1 cellular context compared by ENCODE assay signal in the genomic region with DNA sequence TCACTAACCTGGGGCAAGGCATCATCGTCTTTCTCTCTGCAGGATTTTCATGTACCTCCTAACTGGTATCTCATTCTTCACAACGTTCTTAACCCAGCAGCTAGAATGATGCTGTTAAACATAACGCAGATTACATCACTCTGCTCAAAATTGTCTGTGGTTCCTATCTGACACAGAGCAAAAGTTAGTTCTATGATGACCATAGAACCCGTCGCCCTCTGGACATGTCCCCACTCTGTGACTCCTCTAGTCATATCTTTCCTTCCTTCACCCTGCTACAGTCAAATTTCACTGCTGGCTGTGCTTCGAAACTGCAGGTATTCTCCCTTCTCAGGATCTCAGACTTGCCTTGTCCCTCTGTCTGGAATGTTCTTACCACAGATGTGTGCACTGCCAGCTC.
TF ChIP-seq lines count a peak whose summit lies in the region.

No MANE protein-coding gene starts in this region.

TF ChIP-seq in GM12878, 131 proteins besides CTCF, POLR2A, EP300 and RAD21 (continued from another document):
- TF ChIP-seq, protein P1, sequence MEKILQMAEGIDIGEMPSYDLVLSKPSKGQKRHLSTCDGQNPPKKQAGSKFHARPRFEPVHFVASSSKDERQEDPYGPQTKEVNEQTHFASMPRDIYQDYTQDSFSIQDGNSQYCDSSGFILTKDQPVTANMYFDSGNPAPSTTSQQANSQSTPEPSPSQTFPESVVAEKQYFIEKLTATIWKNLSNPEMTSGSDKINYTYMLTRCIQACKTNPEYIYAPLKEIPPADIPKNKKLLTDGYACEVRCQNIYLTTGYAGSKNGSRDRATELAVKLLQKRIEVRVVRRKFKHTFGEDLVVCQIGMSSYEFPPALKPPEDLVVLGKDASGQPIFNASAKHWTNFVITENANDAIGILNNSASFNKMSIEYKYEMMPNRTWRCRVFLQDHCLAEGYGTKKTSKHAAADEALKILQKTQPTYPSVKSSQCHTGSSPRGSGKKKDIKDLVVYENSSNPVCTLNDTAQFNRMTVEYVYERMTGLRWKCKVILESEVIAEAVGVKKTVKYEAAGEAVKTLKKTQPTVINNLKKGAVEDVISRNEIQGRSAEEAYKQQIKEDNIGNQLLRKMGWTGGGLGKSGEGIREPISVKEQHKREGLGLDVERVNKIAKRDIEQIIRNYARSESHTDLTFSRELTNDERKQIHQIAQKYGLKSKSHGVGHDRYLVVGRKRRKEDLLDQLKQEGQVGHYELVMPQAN (conservative IDR thresholded peaks at IDR 0.05), result no peak
- no peak for TF ChIP-seq FOS (IDR thresholded peaks at IDR 0.05; ENCODE audit: borderline replicate concordance, extremely low read depth, insufficient read length)
- no peak for TF ChIP-seq NFIC (IDR thresholded peaks at IDR 0.05; ENCODE audit: low read depth, low read length)
- no peak for TF ChIP-seq RELA (IDR thresholded peaks at IDR 0.05; ENCODE audit: borderline replicate concordance, partially characterized antibody)
- no peak for TF ChIP-seq RAD51 (IDR thresholded peaks at IDR 0.05)
- no peak for TF ChIP-seq HCFC1 (IDR thresholded peaks at IDR 0.05; ENCODE audit: low read length)
- TF ChIP-seq, protein P2, sequence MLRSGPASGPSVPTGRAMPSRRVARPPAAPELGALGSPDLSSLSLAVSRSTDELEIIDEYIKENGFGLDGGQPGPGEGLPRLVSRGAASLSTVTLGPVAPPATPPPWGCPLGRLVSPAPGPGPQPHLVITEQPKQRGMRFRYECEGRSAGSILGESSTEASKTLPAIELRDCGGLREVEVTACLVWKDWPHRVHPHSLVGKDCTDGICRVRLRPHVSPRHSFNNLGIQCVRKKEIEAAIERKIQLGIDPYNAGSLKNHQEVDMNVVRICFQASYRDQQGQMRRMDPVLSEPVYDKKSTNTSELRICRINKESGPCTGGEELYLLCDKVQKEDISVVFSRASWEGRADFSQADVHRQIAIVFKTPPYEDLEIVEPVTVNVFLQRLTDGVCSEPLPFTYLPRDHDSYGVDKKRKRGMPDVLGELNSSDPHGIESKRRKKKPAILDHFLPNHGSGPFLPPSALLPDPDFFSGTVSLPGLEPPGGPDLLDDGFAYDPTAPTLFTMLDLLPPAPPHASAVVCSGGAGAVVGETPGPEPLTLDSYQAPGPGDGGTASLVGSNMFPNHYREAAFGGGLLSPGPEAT (IDR thresholded peaks at IDR 0.05; ENCODE audit: low read depth), result no peak
- TF ChIP-seq, protein P3, sequence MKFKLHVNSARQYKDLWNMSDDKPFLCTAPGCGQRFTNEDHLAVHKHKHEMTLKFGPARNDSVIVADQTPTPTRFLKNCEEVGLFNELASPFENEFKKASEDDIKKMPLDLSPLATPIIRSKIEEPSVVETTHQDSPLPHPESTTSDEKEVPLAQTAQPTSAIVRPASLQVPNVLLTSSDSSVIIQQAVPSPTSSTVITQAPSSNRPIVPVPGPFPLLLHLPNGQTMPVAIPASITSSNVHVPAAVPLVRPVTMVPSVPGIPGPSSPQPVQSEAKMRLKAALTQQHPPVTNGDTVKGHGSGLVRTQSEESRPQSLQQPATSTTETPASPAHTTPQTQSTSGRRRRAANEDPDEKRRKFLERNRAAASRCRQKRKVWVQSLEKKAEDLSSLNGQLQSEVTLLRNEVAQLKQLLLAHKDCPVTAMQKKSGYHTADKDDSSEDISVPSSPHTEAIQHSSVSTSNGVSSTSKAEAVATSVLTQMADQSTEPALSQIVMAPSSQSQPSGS (IDR thresholded peaks at IDR 0.05; ENCODE audit: low read length), result no peak
- TF ChIP-seq NFXL1 (IDR thresholded peaks at IDR 0.05; ENCODE audit: borderline replicate concordance), result no peak
